Comparison of ENCODE assay signal across 11 cellular contexts in genomic region chr11:72739240-72740059, GRCh38. TPM values are rescaled to one million over a fixed set of nuclear protein-coding genes. Genes with fewer than 3 reads are reported as not detected.
DNase-seq lines count a peak whose midpoint lies in the region; ATAC-seq, FAIRE-seq and TF ChIP-seq lines count a peak whose summit lies in the region.
"Had no signal": no experiment of that assay in that cellular context is flagged by ENCODE, and none has a peak within 500 bp of the region (broad histone marks: within the 10 kb centered on the region; RNA-seq: fewer than 3 reads in every experiment).

No MANE protein-coding gene starts in this region.

- no peaks in the 10 kb centered on the region for H3K27me3 ChIP-seq in tibial nerve

- DNase-seq in activated naive CD4-positive, alpha-beta T cell treated with anti-CD3 and anti-CD28 coated beads, Interleukin-2, amount 50 U/mL, for 16 hours: no peak
- DNase-seq in WTC11 (ENCODE audit: low spot score): no peak
- peak; percentile 66 for DNase-seq in kidney
- DNase-seq in tibial nerve (ENCODE audit: low spot score in 2 of 2): no peak
- DNase-seq in GOT3 (lab: John Stamatoyannopoulos, UW): no peak
- no peak for DNase-seq in central memory CD4-positive, alpha-beta T cell
- DNase-seq: activated CD4-positive, alpha-beta T cell treated with anti-CD3 and anti-CD28 coated beads, Interleukin-2, amount 50 U/mL, for 1 hour; NCI-H187 treated with DMSO at 0.1 percent for 48 hours had no signal

- H3K27ac Mint-ChIP-seq in activated naive CD4-positive, alpha-beta T cell treated with anti-CD3 and anti-CD28 coated beads, Interleukin-2, amount 50 U/mL, for 24 hours: peak overlapping the region; percentile 82
- H3K27ac Mint-ChIP-seq in WTC11: peak overlapping the region; percentile 70

- H3K9ac ChIP-seq in kidney (ENCODE audit: low read length in 2 of 2): no peak overlapping the region

- peaks cover 7 to 38% of the 10 kb centered on the region in 2 donors for H3K4me1 ChIP-seq in kidney (ENCODE audit: control insufficient read depth in 1 of 2, insufficient read depth in 1 of 2, low read depth in 1 of 2, low read length in 2 of 2)
- H3K4me1 ChIP-seq in tibial nerve: peaks cover 0 to 81% (median 58%) of the 10 kb centered on the region in 4 donors

- no peak overlapping the region for H3K27ac ChIP-seq in kidney (ENCODE audit: low read depth in 2 of 2, low read length in 2 of 2)
- peak overlapping the region in 3 of 4 donors; percentile 64 to 81 (median 76) for H3K27ac ChIP-seq in tibial nerve

- H3K36me3 Mint-ChIP-seq in activated naive CD4-positive, alpha-beta T cell treated with anti-CD3 and anti-CD28 coated beads, Interleukin-2, amount 50 U/mL, for 24 hours: no peaks in the 10 kb centered on the region
- H3K36me3 Mint-ChIP-seq in WTC11: no peaks in the 10 kb centered on the region; the same call in 1 of the 2 replicates

- no peak for TF ChIP-seq EP300 in tibial nerve (IDR thresholded peaks at IDR 0.05)

- no peaks in the 10 kb centered on the region for H3K27me3 Mint-ChIP-seq in activated naive CD4-positive, alpha-beta T cell treated with anti-CD3 and anti-CD28 coated beads, Interleukin-2, amount 50 U/mL, for 24 hours
- no peaks in the 10 kb centered on the region for H3K27me3 Mint-ChIP-seq in WTC11 (ENCODE audit: low read depth)

- peaks cover 77% of the 10 kb centered on the region for H3K4me1 Mint-ChIP-seq in activated naive CD4-positive, alpha-beta T cell treated with anti-CD3 and anti-CD28 coated beads, Interleukin-2, amount 50 U/mL, for 24 hours
- peaks cover 68% of the 10 kb centered on the region for H3K4me1 Mint-ChIP-seq in WTC11

- intact Hi-C loops in kidney (cut with DNase I): loop anchor here (10.0 kb wide), 1 partner anchor 45 kb away; no protein-coding TSS in a partner anchor

- H3K4me3 ChIP-seq in kidney (ENCODE audit: low read length in 2 of 2): no peak overlapping the region
- H3K4me3 ChIP-seq in tibial nerve: no peak overlapping the region

- POLR2A ChIA-PET in WTC11 (lab: Charles Lee): interaction anchor here (0.6 kb wide), 1 partner anchor 453 kb away, joined by 4 read pairs; no protein-coding TSS in a partner anchor

- H3K9me3 Mint-ChIP-seq in activated naive CD4-positive, alpha-beta T cell treated with anti-CD3 and anti-CD28 coated beads, Interleukin-2, amount 50 U/mL, for 24 hours: no peaks in the 10 kb centered on the region
- H3K9me3 Mint-ChIP-seq in WTC11: no peaks in the 10 kb centered on the region
- H3K9me3 Mint-ChIP-seq: neural crest cell had no signal

- CTCF ChIA-PET in WTC11 (lab: Charles Lee): interaction anchor here (1.4 to 3.8 kb wide), 2 partner anchors 14 to 612 kb away, joined by 3 to 19 read pairs; no protein-coding TSS in a partner anchor

- WGBS in tibial nerve, 2 donors: 57 to 81% methylated on average over 8 to 10 of the region's 10 CpGs

- FAIRE-seq in kidney (lab: Jason Lieb, UNC): no peak

- no peak overlapping the region for H3K4me3 Mint-ChIP-seq in activated naive CD4-positive, alpha-beta T cell treated with anti-CD3 and anti-CD28 coated beads, Interleukin-2, amount 50 U/mL, for 24 hours
- H3K4me3 Mint-ChIP-seq in WTC11: no peak overlapping the region

- H3K9me3 ChIP-seq in kidney (ENCODE audit: control insufficient read depth in 1 of 2, low read length in 2 of 2) (no peaks in the 10 kb centered on the region), tibial nerve (no peaks in the 10 kb centered on the region)

- TF ChIP-seq POLR2A in tibial nerve (IDR thresholded peaks at IDR 0.05): no peak

- TF ChIP-seq CTCF in WTC11 (IDR thresholded peaks at IDR 0.05): no peak
- TF ChIP-seq CTCF in kidney (IDR thresholded peaks at IDR 0.05; ENCODE audit: borderline replicate concordance, extremely low read depth, insufficient read depth): no peak
- TF ChIP-seq CTCF in tibial nerve (IDR thresholded peaks at IDR 0.05): no peak

- no peak for ATAC-seq in WTC11
- ATAC-seq in GM21528 (IDR thresholded peaks at IDR 0.05; ENCODE audit: low FRiP score, unreplicated experiment): no peak

- no peaks in the 10 kb centered on the region for H3K36me3 ChIP-seq in kidney (ENCODE audit: control insufficient read depth in 1 of 2, insufficient read depth in 2 of 2, low read length in 2 of 2)
- H3K36me3 ChIP-seq in tibial nerve: no peaks in the 10 kb centered on the region

TF ChIP-seq in WTC11, 78 proteins besides CTCF, POLR2A, EP300 and RAD21:
- TF ChIP-seq ERG (CRISPR knock-in tag; IDR thresholded peaks at IDR 0.05): no peak
- no peak for TF ChIP-seq ZNF263 (CRISPR knock-in tag; IDR thresholded peaks at IDR 0.05; ENCODE audit: low read depth)
- TF ChIP-seq, protein P1, sequence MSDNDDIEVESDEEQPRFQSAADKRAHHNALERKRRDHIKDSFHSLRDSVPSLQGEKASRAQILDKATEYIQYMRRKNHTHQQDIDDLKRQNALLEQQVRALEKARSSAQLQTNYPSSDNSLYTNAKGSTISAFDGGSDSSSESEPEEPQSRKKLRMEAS (CRISPR knock-in tag; IDR thresholded peaks at IDR 0.05): no peak
- TF ChIP-seq ZNF396 (CRISPR knock-in tag; IDR thresholded peaks at IDR 0.05; ENCODE audit: borderline replicate concordance): no peak
- no peak for TF ChIP-seq ZNF232 (CRISPR knock-in tag; IDR thresholded peaks at IDR 0.05)

RNA-seq across cellular contexts. Expression of gene ARAP1, which starts 12.8 kb away (rescaled TPM):
- total RNA-seq in WTC11 (2021) (76.4 to 98.8 TPM (median 78.3 TPM) in 3 replicates), kidney (80.8 TPM), tibial nerve (100 to 1,000 TPM; 104 to 151 (median 149) TPM)
- 58.2 TPM for polyA plus RNA-seq in kidney (ENCODE audit: insufficient read depth, low read depth, low replicate concordance)

RNA-seq across cellular contexts. Expression of gene STARD10, which starts 54.4 kb away (rescaled TPM):
- total RNA-seq in WTC11 (2021): 32.0 to 40.9 TPM (median 36.6 TPM) in 3 replicates
- total RNA-seq in kidney: 40.7 TPM
- polyA plus RNA-seq in kidney (ENCODE audit: insufficient read depth, low read depth, low replicate concordance): 127 TPM
- 10 to 100 TPM; 19.4 to 31.5 (median 23.7) TPM for total RNA-seq in tibial nerve

Comparison
In these comparisons a context has a peak if more than half of its experiments do, and no peak if none do; other contexts are left out.
1. H3K27ac ChIP-seq: peak in tibial nerve (3 of 4); none in kidney (0 of 2).